ENCODE assay signal across 1 cellular context in the genomic region with DNA sequence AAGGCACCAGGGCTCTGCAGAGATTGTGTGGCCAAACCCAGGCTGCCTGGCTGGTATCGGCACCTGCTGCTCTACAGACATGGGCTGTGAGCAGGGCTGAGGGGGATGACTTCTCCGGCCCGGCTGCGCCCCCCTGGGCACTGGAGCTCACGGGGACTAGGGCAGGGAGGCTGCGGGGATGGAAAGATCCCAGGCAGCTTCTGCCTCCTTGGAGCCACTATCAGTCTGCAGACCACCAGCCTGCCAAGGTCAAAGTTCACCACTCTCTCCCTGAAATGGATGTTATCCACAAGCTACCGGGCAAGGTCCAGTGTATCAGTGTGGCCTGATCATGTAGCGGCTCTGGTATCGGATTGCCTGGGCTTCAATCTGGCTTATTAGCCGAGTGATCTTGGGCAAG.
TF ChIP-seq lines count a peak whose summit lies in the region.

No MANE protein-coding gene starts in this region.

TF ChIP-seq in HepG2, 621 proteins besides CTCF, POLR2A, EP300 and RAD21 (continued from another document):
- no peak for TF ChIP-seq ZNF747 (CRISPR knock-in tag; IDR thresholded peaks at IDR 0.05; ENCODE audit: borderline replicate concordance)
- TF ChIP-seq WIZ (CRISPR knock-in tag; IDR thresholded peaks at IDR 0.05) = no peak
- TF ChIP-seq SOX6 (IDR thresholded peaks at IDR 0.05) = no peak
- no peak for TF ChIP-seq SOX6 (CRISPR knock-in tag; IDR thresholded peaks at IDR 0.05)
- TF ChIP-seq NRL (CRISPR knock-in tag; IDR thresholded peaks at IDR 0.05; ENCODE audit: borderline replicate concordance) = no peak
- TF ChIP-seq, protein P1, sequence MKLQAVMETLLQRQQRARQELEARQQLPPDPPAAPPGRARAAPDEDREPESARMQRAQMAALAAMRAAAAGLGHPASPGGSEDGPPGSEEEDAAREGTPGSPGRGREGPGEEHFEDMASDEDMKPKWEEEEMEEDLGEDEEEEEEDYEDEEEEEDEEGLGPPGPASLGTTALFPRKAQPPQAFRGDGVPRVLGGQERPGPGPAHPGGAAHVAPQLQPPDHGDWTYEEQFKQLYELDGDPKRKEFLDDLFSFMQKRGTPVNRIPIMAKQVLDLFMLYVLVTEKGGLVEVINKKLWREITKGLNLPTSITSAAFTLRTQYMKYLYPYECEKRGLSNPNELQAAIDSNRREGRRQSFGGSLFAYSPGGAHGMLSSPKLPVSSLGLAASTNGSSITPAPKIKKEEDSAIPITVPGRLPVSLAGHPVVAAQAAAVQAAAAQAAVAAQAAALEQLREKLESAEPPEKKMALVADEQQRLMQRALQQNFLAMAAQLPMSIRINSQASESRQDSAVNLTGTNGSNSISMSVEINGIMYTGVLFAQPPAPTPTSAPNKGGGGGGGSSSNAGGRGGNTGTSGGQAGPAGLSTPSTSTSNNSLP (IDR thresholded peaks at IDR 0.05; ENCODE audit: low read depth, low read length) = 0 out of 2 replicates have a peak, but pooled peaks have one; percentile 28
- no peak for TF ChIP-seq ZFP36L2 (CRISPR knock-in tag; IDR thresholded peaks at IDR 0.05)
- TF ChIP-seq NFIC (IDR thresholded peaks at IDR 0.05; ENCODE audit: low read length) = no peak
- TF ChIP-seq ZNF205 (CRISPR knock-in tag; IDR thresholded peaks at IDR 0.05) = no peak
- TF ChIP-seq CBX2 (IDR thresholded peaks at IDR 0.05; ENCODE audit: low read depth, low read length) = no peak
- TF ChIP-seq CBX2 (CRISPR knock-in tag; IDR thresholded peaks at IDR 0.05; ENCODE audit: low read depth) = no peak
- peak; percentile 75 for TF ChIP-seq HNF4G (IDR thresholded peaks at IDR 0.05; ENCODE audit: borderline replicate concordance, low read depth, low read length)
- peak; percentile 27; the same call in 1 of the 2 replicates for TF ChIP-seq HNF4G (CRISPR knock-in tag; IDR thresholded peaks at IDR 0.05; ENCODE audit: borderline replicate concordance, low read depth)
- no peak for TF ChIP-seq ZSCAN9 (CRISPR knock-in tag; IDR thresholded peaks at IDR 0.05; ENCODE audit: borderline replicate concordance)
- TF ChIP-seq SIN3B (IDR thresholded peaks at IDR 0.05; ENCODE audit: low read length) = no peak
- no peak for TF ChIP-seq ZNF383 (CRISPR knock-in tag; IDR thresholded peaks at IDR 0.05; ENCODE audit: borderline replicate concordance)
- TF ChIP-seq, protein P2, sequence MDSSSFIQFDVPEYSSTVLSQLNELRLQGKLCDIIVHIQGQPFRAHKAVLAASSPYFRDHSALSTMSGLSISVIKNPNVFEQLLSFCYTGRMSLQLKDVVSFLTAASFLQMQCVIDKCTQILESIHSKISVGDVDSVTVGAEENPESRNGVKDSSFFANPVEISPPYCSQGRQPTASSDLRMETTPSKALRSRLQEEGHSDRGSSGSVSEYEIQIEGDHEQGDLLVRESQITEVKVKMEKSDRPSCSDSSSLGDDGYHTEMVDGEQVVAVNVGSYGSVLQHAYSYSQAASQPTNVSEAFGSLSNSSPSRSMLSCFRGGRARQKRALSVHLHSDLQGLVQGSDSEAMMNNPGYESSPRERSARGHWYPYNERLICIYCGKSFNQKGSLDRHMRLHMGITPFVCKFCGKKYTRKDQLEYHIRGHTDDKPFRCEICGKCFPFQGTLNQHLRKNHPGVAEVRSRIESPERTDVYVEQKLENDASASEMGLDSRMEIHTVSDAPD (CRISPR knock-in tag; IDR thresholded peaks at IDR 0.05) = 0 out of 2 replicates have a peak, but pooled peaks have one; percentile 34
- no peak for TF ChIP-seq DPF2 (CRISPR knock-in tag; IDR thresholded peaks at IDR 0.05; ENCODE audit: borderline replicate concordance, low read depth)
TF ChIP-seq in HepG2: peak in this region for 17.
